ENCODE assay signal across 10 cellular contexts in genomic region chr9:136373300-136374182, GRCh38. TPM values are rescaled to one million over a fixed set of nuclear protein-coding genes. Genes with fewer than 3 reads are reported as not detected.
DNase-seq lines count a peak whose midpoint lies in the region; ATAC-seq and TF ChIP-seq lines count a peak whose summit lies in the region.
"Had no signal": no experiment of that assay in that cellular context is flagged by ENCODE, and none has a peak within 500 bp of the region (broad histone marks: within the 10 kb centered on the region; RNA-seq: fewer than 3 reads in every experiment).

Gene CARD9 (minus strand): TSS chr9:136373669. CDS start chr9:136372078, 1,591 bp downstream.

- no peak for ATAC-seq in stimulated activated naive CD8-positive, alpha-beta T cell treated with anti-CD3 and anti-CD28 coated beads, Interleukin-15, Interleukin-2, amounts not matched to agents 100 U/mL and 50 U/mL, for 24 hours
- no peak for ATAC-seq in memory B cell (ENCODE audit: low read depth)
- ATAC-seq in GM21360 (IDR thresholded peaks at IDR 0.05; ENCODE audit: unreplicated experiment), result no peak
- ATAC-seq in GM18858 (IDR thresholded peaks at IDR 0.05; ENCODE audit: unreplicated experiment), result no peak

- H3K36me3 ChIP-seq in ascending aorta, result peaks cover 0 to 6% of the 10 kb centered on the region in 2 donors
- H3K36me3 ChIP-seq: uterus had no signal

- DNase-seq in stimulated activated naive CD8-positive, alpha-beta T cell treated with anti-CD3 and anti-CD28 coated beads, Interleukin-15, Interleukin-2, amounts not matched to agents 100 U/mL and 50 U/mL, for 24 hours, result no peak
- DNase-seq in ascending aorta (ENCODE audit: low spot score in 2 of 2) (no peak), memory B cell (ENCODE audit: low spot score in 2 of 2) (no peak), epidermal melanocyte (ENCODE audit: insufficient read length, low spot score) (no peak), NAMALWA (ENCODE audit: low spot score) (no peak)

- H3K4me1 Mint-ChIP-seq in stimulated activated naive CD8-positive, alpha-beta T cell treated with anti-CD3 and anti-CD28 coated beads, Interleukin-15, Interleukin-2, amounts not matched to agents 100 ng/mL and 50 ng/mL, for 24 hours (ENCODE audit: low read depth), result peaks cover 4% of the 10 kb centered on the region
- H3K4me1 Mint-ChIP-seq in memory B cell, result peaks cover 3% of the 10 kb centered on the region

- no peaks in the 10 kb centered on the region for H3K36me3 Mint-ChIP-seq in stimulated activated naive CD8-positive, alpha-beta T cell treated with anti-CD3 and anti-CD28 coated beads, Interleukin-15, Interleukin-2, amounts not matched to agents 100 ng/mL and 50 ng/mL, for 24 hours (ENCODE audit: low read depth)
- peaks cover 2% of the 10 kb centered on the region for H3K36me3 Mint-ChIP-seq in memory B cell

- H3K4me3 ChIP-seq in ascending aorta, result peak within 1 kb of the TSS; percentile 25 to 41
- H3K4me3 ChIP-seq: uterus had no signal

- H3K4me3 Mint-ChIP-seq in stimulated activated naive CD8-positive, alpha-beta T cell treated with anti-CD3 and anti-CD28 coated beads, Interleukin-15, Interleukin-2, amounts not matched to agents 100 ng/mL and 50 ng/mL, for 24 hours, result peak within 1 kb of the TSS; percentile 52
- peak within 1 kb of the TSS; percentile 17 for H3K4me3 Mint-ChIP-seq in memory B cell

- intact Hi-C loops in ascending aorta (cut with DNase I), result no loop called here

- H3K27me3 ChIP-seq in ascending aorta, result no peaks in the 10 kb centered on the region
- H3K27me3 ChIP-seq: uterus had no signal

- H3K27ac Mint-ChIP-seq in stimulated activated naive CD8-positive, alpha-beta T cell treated with anti-CD3 and anti-CD28 coated beads, Interleukin-15, Interleukin-2, amounts not matched to agents 100 ng/mL and 50 ng/mL, for 24 hours, result no peak within 1 kb of the TSS
- H3K27ac Mint-ChIP-seq in memory B cell, result no peak within 1 kb of the TSS

- peak within 1 kb of the TSS in 1 of 2 donors; percentile 13 for H3K27ac ChIP-seq in ascending aorta
- H3K27ac ChIP-seq: KMS-11, uterus had no signal

- H3K27me3 Mint-ChIP-seq in stimulated activated naive CD8-positive, alpha-beta T cell treated with anti-CD3 and anti-CD28 coated beads, Interleukin-15, Interleukin-2, amounts not matched to agents 100 ng/mL and 50 ng/mL, for 24 hours, result no peaks in the 10 kb centered on the region
- no peaks in the 10 kb centered on the region for H3K27me3 Mint-ChIP-seq in memory B cell

- H3K9me3 Mint-ChIP-seq in stimulated activated naive CD8-positive, alpha-beta T cell treated with anti-CD3 and anti-CD28 coated beads, Interleukin-15, Interleukin-2, amounts not matched to agents 100 ng/mL and 50 ng/mL, for 24 hours, result no peaks in the 10 kb centered on the region
- no peaks in the 10 kb centered on the region for H3K9me3 Mint-ChIP-seq in memory B cell

- no peaks in the 10 kb centered on the region for H3K9me3 ChIP-seq in ascending aorta
- H3K9me3 ChIP-seq: uterus had no signal

- TF ChIP-seq CTCF in ascending aorta (IDR thresholded peaks at IDR 0.05), result no peak

- no peaks in the 10 kb centered on the region for H3K4me1 ChIP-seq in ascending aorta
- H3K4me1 ChIP-seq: uterus had no signal

RNA-seq across cellular contexts. Expression of gene CARD9, which starts in this region (rescaled TPM):
- 0.43 TPM for total RNA-seq in ascending aorta
